8 cellular contexts compared by ENCODE assay signal in genomic region chr1:152188673-152189591, GRCh38. TPM values are rescaled to one million over a fixed set of nuclear protein-coding genes. Genes with fewer than 3 reads are reported as not detected.
DNase-seq lines count a peak whose midpoint lies in the region; FAIRE-seq and TF ChIP-seq lines count a peak whose summit lies in the region.

No MANE protein-coding gene starts in this region.

- peak; percentile 90 for DNase-seq in DMS53 (lab: John Stamatoyannopoulos, UW)
- DNase-seq in HTR-8/SVneo (ENCODE audit: insufficient read length, low spot score): peak; percentile 44
- peak; percentile 87 for DNase-seq in SKM-1 treated with dmso at 0.1 percent for 144 hours (lab: John Stamatoyannopoulos, UW; ENCODE audit: unreplicated experiment)
- peak; percentile 84 for DNase-seq in cardiac septum (ENCODE audit: low spot score)
- DNase-seq in retina: peak; percentile 87
- DNase-seq in uterus: peak; percentile 53 to 54
- DNase-seq in ecto neural progenitor cell (ENCODE audit: low spot score): no peak

- H3K4me1 ChIP-seq in uterus: no peaks in the 10 kb centered on the region

- TF ChIP-seq POLR2A in uterus (IDR thresholded peaks at IDR 0.05): no peak

- H3K4me3 Mint-ChIP-seq in activated naive CD4-positive, alpha-beta T cell treated with anti-CD3 and anti-CD28 coated beads, Interleukin-2, amount 50 U/mL, for 24 hours: peak overlapping the region; percentile 81

- no peaks in the 10 kb centered on the region for H3K9me3 Mint-ChIP-seq in activated naive CD4-positive, alpha-beta T cell treated with anti-CD3 and anti-CD28 coated beads, Interleukin-2, amount 50 U/mL, for 24 hours

- no peaks in the 10 kb centered on the region for H3K27me3 ChIP-seq in uterus

- peak overlapping the region; percentile 54 to 74 for H3K27ac ChIP-seq in uterus

- H3K4me1 Mint-ChIP-seq in activated naive CD4-positive, alpha-beta T cell treated with anti-CD3 and anti-CD28 coated beads, Interleukin-2, amount 50 U/mL, for 24 hours: peaks cover 9% of the 10 kb centered on the region

- TF ChIP-seq CTCF in uterus (IDR thresholded peaks at IDR 0.05): peak; percentile 46 to 67 (median 59)

- H3K4me3 ChIP-seq in uterus: peak overlapping the region; percentile 39 to 44

- H3K36me3 ChIP-seq in uterus: no peaks in the 10 kb centered on the region

- FAIRE-seq in HTR-8/SVneo (lab: Jason Lieb, UNC): no peak

- peaks cover 4% of the 10 kb centered on the region for H3K27me3 Mint-ChIP-seq in activated naive CD4-positive, alpha-beta T cell treated with anti-CD3 and anti-CD28 coated beads, Interleukin-2, amount 50 U/mL, for 24 hours

- H3K27ac Mint-ChIP-seq in activated naive CD4-positive, alpha-beta T cell treated with anti-CD3 and anti-CD28 coated beads, Interleukin-2, amount 50 U/mL, for 24 hours: no peak overlapping the region

- H3K9me3 ChIP-seq in uterus: no peaks in the 10 kb centered on the region

- intact Hi-C loops in cardiac septum (cut with DNase I): loop anchor here (2.0 kb wide), 1 partner anchor 270 kb away; no protein-coding TSS in a partner anchor
- intact Hi-C loops in uterus (cut with DNase I; ENCODE audit: low total_unique reads): loop anchor here (10.0 kb wide), 1 partner anchor 134 kb away; no protein-coding TSS in a partner anchor

- no peaks in the 10 kb centered on the region for H3K36me3 Mint-ChIP-seq in activated naive CD4-positive, alpha-beta T cell treated with anti-CD3 and anti-CD28 coated beads, Interleukin-2, amount 50 U/mL, for 24 hours

RNA-seq across cellular contexts. Expression of gene RPTN, which starts 29.9 kb away (rescaled TPM):
- not detected for total RNA-seq in cardiac septum
- not detected for total RNA-seq in uterus

RNA-seq across cellular contexts. Expression of gene HRNR, which starts 35.1 kb away (rescaled TPM):
- total RNA-seq in cardiac septum: not detected
- under 1 TPM in 1 of 4 donors, not detected in 3; 0.06 TPM for total RNA-seq in uterus
